In genomic region chr4:3079694-3080123, GRCh38 we compare ENCODE assay signal across 15 cellular contexts. TPM values are rescaled to one million over a fixed set of nuclear protein-coding genes. Genes with fewer than 3 reads are reported as not detected.
DNase-seq lines count a peak whose midpoint lies in the region; ATAC-seq, FAIRE-seq and TF ChIP-seq lines count a peak whose summit lies in the region.
"Had no signal": no experiment of that assay in that cellular context is flagged by ENCODE, and none has a peak within 500 bp of the region (broad histone marks: within the 10 kb centered on the region; RNA-seq: fewer than 3 reads in every experiment).

No MANE protein-coding gene starts in this region.

- H3K9me3 ChIP-seq in trophoblast cell (ENCODE audit: insufficient read depth, low read depth, low read length): no peaks in the 10 kb centered on the region
- H3K9me3 ChIP-seq: gastrocnemius medialis, SJSA1 had no signal

- TF ChIP-seq POLR2A in GM12892 (IDR thresholded peaks at IDR 0.05; ENCODE audit: low read depth, low read length): 0 out of 2 replicates have a peak, but pooled peaks have one; percentile 15

- peaks cover 7% of the 10 kb centered on the region for H3K36me3 Mint-ChIP-seq in activated naive CD4-positive, alpha-beta T cell treated with anti-CD3 and anti-CD28 coated beads for 36 hours (ENCODE audit: low read depth)

- H4K91ac ChIP-seq in trophoblast cell (ENCODE audit: low read depth, low read length): no peak overlapping the region

- H2BK12ac ChIP-seq in trophoblast cell (ENCODE audit: low read length): no peak overlapping the region

- no peak overlapping the region for H2BK5ac ChIP-seq in trophoblast cell (ENCODE audit: low read depth, low read length, poor library complexity)

- intact Hi-C loops in activated naive CD4-positive, alpha-beta T cell treated with anti-CD3 and anti-CD28 coated beads for 36 hours (cut with micrococcal nuclease): no loop called here

- H3K9me3 Mint-ChIP-seq in activated naive CD4-positive, alpha-beta T cell treated with anti-CD3 and anti-CD28 coated beads for 36 hours: peaks cover 2% of the 10 kb centered on the region

- peaks cover 0 to 2% of the 10 kb centered on the region in 2 experiments for H3K36me3 ChIP-seq in trophoblast cell (ENCODE audit: control insufficient read depth in 1 of 2, insufficient read depth in 2 of 2, low read length in 2 of 2)
- H3K36me3 ChIP-seq: gastrocnemius medialis, SJSA1 had no signal

- H3K4me3 ChIP-seq in trophoblast cell (ENCODE audit: low read depth, low read length): no peak overlapping the region
- H3K4me3 ChIP-seq: gastrocnemius medialis, SJSA1 had no signal

- H3K4me2 ChIP-seq in trophoblast cell (ENCODE audit: low read length): no peak overlapping the region

- no peak overlapping the region for H3K9ac ChIP-seq in trophoblast cell (ENCODE audit: low read length)

- H3K18ac ChIP-seq in trophoblast cell (ENCODE audit: low read length): no peak overlapping the region

- H3K79me2 ChIP-seq in trophoblast cell (ENCODE audit: control insufficient read depth, insufficient read depth, low read length, poor library complexity): peaks cover 8% of the 10 kb centered on the region

- no peaks in the 10 kb centered on the region for H3K27me3 ChIP-seq in trophoblast cell (ENCODE audit: insufficient read depth, low read length)
- H3K27me3 ChIP-seq: gastrocnemius medialis, SJSA1 had no signal

- no peak overlapping the region for H2AFZ ChIP-seq in trophoblast cell (ENCODE audit: insufficient read depth, low read length, poor library complexity)

- in situ Hi-C loops in ACHN (cut with HindIII; ENCODE audit: low pct_ligation_motif_present, low pct_unique_long_range_greater_than_20kb, low sequenced_read_pairs): no loop called here

- peaks cover 68% of the 10 kb centered on the region for H3K4me1 Mint-ChIP-seq in activated naive CD4-positive, alpha-beta T cell treated with anti-CD3 and anti-CD28 coated beads for 36 hours (ENCODE audit: low read depth)

- no peak overlapping the region for H3K4me3 Mint-ChIP-seq in activated naive CD4-positive, alpha-beta T cell treated with anti-CD3 and anti-CD28 coated beads for 36 hours
- H3K4me3 Mint-ChIP-seq: activated T-helper 1 cell treated with anti-CD3 and anti-CD28 coated beads, Interleukin-12 subunit alpha, Interleukin-12 subunit beta, Interleukin-2, Interleukin-4 antibody, amounts not matched to agents 30 ng/mL and 10 ng/mL and 1 ng/mL, durations not matched to agents 14 hours and 24 hours and 36 hours had no signal

- ATAC-seq in GM21619 (IDR thresholded peaks at IDR 0.05; ENCODE audit: unreplicated experiment): peak; percentile 29
- ATAC-seq: gastrocnemius medialis had no signal

- DNase-seq in GM12892 (ENCODE audit: insufficient read length) (no peak), MV-4-11 (lab: John Stamatoyannopoulos, UW) (peak; percentile 82), trophoblast cell (no peak), ACHN (no peak), T1000 (lab: John Stamatoyannopoulos, UW) (no peak)
- DNase-seq in activated naive CD4-positive, alpha-beta T cell treated with anti-CD3 and anti-CD28 coated beads for 36 hours: no peak
- DNase-seq: effector memory CD4-positive, alpha-beta T cell; gastrocnemius medialis; NCI-H1436 treated with DMSO at 0.1 percent for 48 hours; NCI-H69 had no signal

- no peak overlapping the region for H2BK120ac ChIP-seq in trophoblast cell (ENCODE audit: insufficient read depth, low read length, poor library complexity)

- H2AK5ac ChIP-seq in trophoblast cell (ENCODE audit: low read length): no peak overlapping the region

- peaks cover 10% of the 10 kb centered on the region in 2 experiments for H3K4me1 ChIP-seq in trophoblast cell (ENCODE audit: control insufficient read depth in 1 of 2, insufficient read depth in 2 of 2, low read length in 2 of 2)

- H4K12ac ChIP-seq in trophoblast cell (ENCODE audit: low read depth, low read length): no peak overlapping the region

- H3K79me1 ChIP-seq in trophoblast cell (ENCODE audit: low read length): peaks cover under 1% of the 10 kb centered on the region

- H3K14ac ChIP-seq in trophoblast cell (ENCODE audit: low read length): no peak overlapping the region

- no peaks in the 10 kb centered on the region for H3K27me3 Mint-ChIP-seq in activated naive CD4-positive, alpha-beta T cell treated with anti-CD3 and anti-CD28 coated beads for 36 hours (ENCODE audit: low read depth)

- no peak overlapping the region for H4K8ac ChIP-seq in trophoblast cell (ENCODE audit: low read depth, low read length)

- H3K27ac ChIP-seq in trophoblast cell (ENCODE audit: low read depth, low read length): no peak overlapping the region
- H3K27ac ChIP-seq: gastrocnemius medialis, SJSA1 had no signal

- no peak for FAIRE-seq in GM12892 (lab: Jason Lieb, UNC)
- FAIRE-seq: keratinocyte had no signal

- peak overlapping the region; percentile 77 for H3K4ac ChIP-seq in trophoblast cell (ENCODE audit: low read depth, low read length)

- H3K27ac Mint-ChIP-seq in activated naive CD4-positive, alpha-beta T cell treated with anti-CD3 and anti-CD28 coated beads for 36 hours: no peak overlapping the region
- H3K27ac Mint-ChIP-seq: activated T-helper 1 cell treated with anti-CD3 and anti-CD28 coated beads, Interleukin-12 subunit alpha, Interleukin-12 subunit beta, Interleukin-2, Interleukin-4 antibody, amounts not matched to agents 30 ng/mL and 10 ng/mL and 1 ng/mL, durations not matched to agents 14 hours and 24 hours and 36 hours had no signal

- CTCF ChIA-PET in activated naive CD4-positive, alpha-beta T cell treated with anti-CD3 and anti-CD28 coated beads for 36 hours (lab: Charles Lee): interaction anchor here (0.7 to 1.1 kb wide), 2 partner anchors 16 to 124 kb away, joined by 3 read pairs; no protein-coding TSS in a partner anchor

- no CpG with 5 or more reads among the region's 6 CpGs for WGBS in trophoblast cell (ENCODE audit: extremely low coverage, insufficient coverage, insufficient read length)

- no peak overlapping the region for H3K23ac ChIP-seq in trophoblast cell (ENCODE audit: low read length)

RNA-seq across cellular contexts. Expression of gene HTT, which starts 5.2 kb away (rescaled TPM):
- polyA plus RNA-seq in GM12892 (2012; ENCODE audit: missing spikeins): 65.2 TPM
- 27.4 and 27.8 TPM in 2 replicates for polyA plus RNA-seq in trophoblast cell (2013)
- 10 to 100 TPM; 91.6 to 94.1 TPM for total RNA-seq in activated naive CD4-positive, alpha-beta T cell treated with anti-CD3 and anti-CD28 coated beads for 36 hours

RNA-seq across cellular contexts. Expression of gene HTT-AS, which starts 5.4 kb away (rescaled TPM):
- not detected for polyA plus RNA-seq in GM12892 (2012; ENCODE audit: missing spikeins)
- polyA plus RNA-seq in trophoblast cell (2013): not detected in 2 replicates
- not detected for total RNA-seq in activated naive CD4-positive, alpha-beta T cell treated with anti-CD3 and anti-CD28 coated beads for 36 hours
- total RNA-seq: activated T-helper 1 cell treated with anti-CD3 and anti-CD28 coated beads, Interleukin-12 subunit alpha, Interleukin-12 subunit beta, Interleukin-2, Interleukin-4 antibody, amounts not matched to agents 30 ng/mL and 10 ng/mL and 1 ng/mL, durations not matched to agents 14 hours and 24 hours and 36 hours; gastrocnemius medialis; SJSA1; temporal lobe had no signal
- polyA plus RNA-seq: keratinocyte had no signal
